27 cellular contexts compared by ENCODE assay signal in genomic region chr1:170354216-170354615, GRCh38.
"Had no signal": no experiment of that assay in that cellular context is flagged by ENCODE, and none has a peak within 500 bp of the region (broad histone marks: within the 10 kb centered on the region; RNA-seq: fewer than 3 reads in every experiment).

No MANE protein-coding gene starts in this region.

- DNase-seq: activated CD4-positive, alpha-beta T cell treated with anti-CD3 and anti-CD28 coated beads for 4 hours; activated CD4-positive, alpha-beta T cell treated with anti-CD3 and anti-CD28 coated beads, Interleukin-2, amount 50 U/mL, for 4 hours; activated CD8-positive, alpha-beta memory T cell treated with anti-CD3 and anti-CD28 coated beads, Interleukin-2, amount 50 U/mL, for 4 hours; activated effector memory CD4-positive, alpha-beta T cell treated with anti-CD3 and anti-CD28 coated beads, Interleukin-2, amount 50 U/mL, for 16 hours; activated naive CD4-positive, alpha-beta T cell treated with anti-CD3 and anti-CD28 coated beads for 36 hours; activated naive CD8-positive, alpha-beta T cell treated with anti-CD3 and anti-CD28 coated beads for 36 hours; activated T-cell treated with anti-CD3 and anti-CD28 coated beads, Interleukin-2, amount 50 U/mL, for 1 hour; adrenal gland; dermis blood vessel endothelial cell; effector CD8-positive, alpha-beta T cell; esophagus squamous epithelium; hippocampal formation; naive B cell; nephron progenitor cell; ovary; psoas muscle; SK-N-SH; stimulated activated CD4-positive, alpha-beta T cell treated with anti-CD3 and anti-CD28 coated beads, Interleukin-2, amount 100 ng/mL, for 48 hours; SW 1271; T-helper 9 cell; thyroid gland had no signal

- H3K27me3 ChIP-seq: adrenal gland, breast epithelium, esophagus squamous epithelium, neutrophil, ovary, thyroid gland had no signal

- H3K9me3 ChIP-seq: adrenal gland, breast epithelium, esophagus squamous epithelium, neutrophil, ovary, psoas muscle, SK-N-SH, thyroid gland had no signal

- ATAC-seq: left lobe of liver, psoas muscle had no signal

- H3K36me3 ChIP-seq: adrenal gland, breast epithelium, esophagus squamous epithelium, neutrophil, ovary, thyroid gland had no signal

- H3K4me1 ChIP-seq: adrenal gland, breast epithelium, psoas muscle had no signal

- H3K27ac ChIP-seq: adrenal gland, breast epithelium, epithelial cell of prostate, esophagus squamous epithelium, neutrophil, ovary, psoas muscle, thyroid gland, VCaP had no signal

- H3K4me3 ChIP-seq: adrenal gland, breast epithelium, esophagus squamous epithelium, lung, ovary, psoas muscle, thyroid gland had no signal
